ENCODE assay signal across 8 cellular contexts in the genomic region with DNA sequence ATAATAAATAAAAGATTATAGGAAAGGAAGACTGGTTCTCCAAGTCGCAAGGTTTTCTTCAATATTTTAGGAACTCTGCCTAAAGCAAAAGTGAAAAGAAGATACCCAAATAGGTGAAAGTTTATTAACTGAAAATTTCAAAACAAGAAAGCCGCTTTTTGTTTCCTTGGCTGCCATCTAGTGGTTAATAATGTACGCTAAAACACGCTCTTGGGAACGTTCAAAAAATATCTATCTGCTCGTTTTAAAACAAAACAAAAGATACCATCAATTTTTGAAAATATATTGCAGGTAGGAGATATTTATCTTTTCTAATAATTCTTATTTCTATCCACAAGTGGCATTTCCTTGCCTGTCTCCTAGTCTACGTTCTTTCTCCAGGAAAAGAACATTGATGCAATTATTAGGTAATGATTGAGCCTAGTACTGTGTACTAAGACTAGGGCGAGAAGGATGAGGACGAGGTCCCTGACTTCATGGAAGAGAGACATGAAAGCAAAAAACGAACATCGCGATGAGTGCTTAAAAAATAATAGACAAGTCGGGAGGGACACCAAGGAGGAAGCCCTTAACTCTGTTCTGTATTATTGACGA.
DNase-seq lines count a peak whose midpoint lies in the region; ATAC-seq and TF ChIP-seq lines count a peak whose summit lies in the region.

No MANE protein-coding gene starts in this region.

- H3K4me3 ChIP-seq in brain microvascular endothelial cell (ENCODE audit: low read depth, low read length) (no peak overlapping the region), lung (no peak overlapping the region)

- H3K4me1 ChIP-seq in lung (ENCODE audit: control insufficient read depth in 2 of 2, insufficient read depth in 2 of 2, low read length in 2 of 2) = peaks cover 0 to 2% of the 10 kb centered on the region in 2 donors

- ATAC-seq in lung (ENCODE audit: insufficient read depth, low FRiP score) (no peak), GM19035 (IDR thresholded peaks at IDR 0.05; ENCODE audit: unreplicated experiment) (no peak)

- H3K27ac ChIP-seq in brain microvascular endothelial cell = no peak overlapping the region
- H3K27ac ChIP-seq in lung (ENCODE audit: low read depth in 1 of 2, low read length in 1 of 2) = no peak overlapping the region

- H3K36me3 ChIP-seq in brain microvascular endothelial cell (replicated peaks) = no peaks in the 10 kb centered on the region
- H3K36me3 ChIP-seq in lung (ENCODE audit: control insufficient read depth in 2 of 2, insufficient read depth in 2 of 2, low read length in 2 of 2) = no peaks in the 10 kb centered on the region

- 37 to 40% methylated on average over 14 of the region's 14 CpGs for WGBS in lung, 2 donors

- in situ Hi-C loops in brain microvascular endothelial cell (cut with HindIII; ENCODE audit: low pct_ligation_motif_present, low sequenced_read_pairs) = loop anchor here (25.0 kb wide), 1 partner anchor 144 kb away; no protein-coding TSS in a partner anchor

- TF ChIP-seq CTCF in brain microvascular endothelial cell (IDR thresholded peaks at IDR 0.05; ENCODE audit: low read depth, low read length, missing control alignments) (peak; percentile 47), lung (IDR thresholded peaks at IDR 0.05; ENCODE audit: control extremely low read depth, extremely low read depth) (peak; percentile 36)

- no peaks in the 10 kb centered on the region for H3K27me3 ChIP-seq in brain microvascular endothelial cell (replicated peaks)
- H3K27me3 ChIP-seq in lung (ENCODE audit: control insufficient read depth, insufficient read depth) = no peaks in the 10 kb centered on the region

- H3K9me3 ChIP-seq in lung (ENCODE audit: control insufficient read depth in 2 of 2, insufficient read depth in 1 of 2, low read length in 1 of 2) = no peaks in the 10 kb centered on the region

- peak; percentile 73 for DNase-seq in NCI-H510A treated with DMSO at 0.1 percent for 48 hours (lab: John Stamatoyannopoulos, UW)
- no peak for DNase-seq in NCI-H510A (lab: John Stamatoyannopoulos, UW)
- peak; percentile 30 for DNase-seq in NCI-H1694 treated with DMSO at 0.1 percent for 48 hours (lab: John Stamatoyannopoulos, UW)
- peak; percentile 4 for DNase-seq in brain microvascular endothelial cell
- DNase-seq in lung (ENCODE audit: low spot score) = no peak
- no peak for DNase-seq in activated CD4-positive, alpha-beta T cell treated with anti-CD3 and anti-CD28 coated beads, Interleukin-2, amount 50 U/mL, for 4 hours
- no peak for DNase-seq in foreskin melanocyte

Comparison
In these comparisons a context has a peak if more than half of its experiments do, and no peak if none do; other contexts are left out.
1. DNase-seq: peak in NCI-H510A treated with DMSO at 0.1 percent for 48 hours (single experiment), NCI-H1694 treated with DMSO at 0.1 percent for 48 hours (single experiment) and brain microvascular endothelial cell (single experiment); none in NCI-H510A (single experiment), lung (single experiment), activated CD4-positive, alpha-beta T cell treated with anti-CD3 and anti-CD28 coated beads, Interleukin-2, amount 50 U/mL, for 4 hours (0 of 2) and foreskin melanocyte (single experiment).